In the genomic region with DNA sequence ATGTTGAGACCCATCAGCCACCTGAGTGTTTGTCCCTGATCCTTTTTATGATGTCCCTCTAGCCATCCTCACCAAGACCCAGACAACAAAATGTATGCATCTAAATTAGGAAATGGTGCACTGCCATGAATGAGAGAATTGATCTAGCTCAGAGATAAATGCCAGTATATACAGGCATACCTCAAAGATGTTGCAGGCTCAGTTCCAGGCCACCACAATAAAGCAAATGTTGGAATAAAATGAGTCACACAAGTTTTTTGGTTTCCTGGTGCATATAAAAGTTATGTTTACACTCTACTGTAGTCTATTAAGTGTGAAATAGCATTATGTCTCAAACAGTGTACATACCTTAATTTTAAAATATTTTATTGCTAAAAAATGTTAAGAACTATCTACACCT, we compare ENCODE assay signal across 20 cellular contexts.
A peak's percentile ranks its signal among the peaks of the same experiment; 100 is the strongest.
DNase-seq lines count a peak whose midpoint lies in the region; ATAC-seq and TF ChIP-seq lines count a peak whose summit lies in the region.
"Had no signal": no experiment of that assay in that cellular context is flagged by ENCODE, and none has a peak within 500 bp of the region (broad histone marks: within the 10 kb centered on the region; RNA-seq: fewer than 3 reads in every experiment).

No MANE protein-coding gene starts in this region.

- no peak for TF ChIP-seq CTCF in DND-41 (IDR thresholded peaks at IDR 0.05; ENCODE audit: borderline replicate concordance, extremely low read depth, low read length, poor library complexity, severe bottlenecking)

- H3K4me1 ChIP-seq in DND-41 (ENCODE audit: insufficient read depth, low read length) (peaks cover 23% of the 10 kb centered on the region), urinary bladder (ENCODE audit: insufficient read depth) (no peaks in the 10 kb centered on the region)
- H3K4me1 ChIP-seq: BE2C had no signal

- H3K4me2 ChIP-seq in DND-41 (ENCODE audit: insufficient read depth, low read length), result no peak overlapping the region
- H3K4me2 ChIP-seq: GM23338 had no signal

- H3K9ac ChIP-seq in DND-41 (ENCODE audit: low read depth, low read length), result no peak overlapping the region

- H3K4me3 ChIP-seq in DND-41 (ENCODE audit: low read depth in 1 of 2, low read length in 2 of 2), result no peak overlapping the region
- no peak overlapping the region for H3K4me3 ChIP-seq in urinary bladder (ENCODE audit: low read depth, low read length)
- H3K4me3 ChIP-seq: GM23338 had no signal

- H3K4me1 Mint-ChIP-seq in activated CD8-positive, alpha-beta memory T cell treated with anti-CD3 and anti-CD28 coated beads, Interleukin-2, amount 10 ng/mL, durations not matched to agents 7 days and 5 days, result peaks cover 10% of the 10 kb centered on the region
- peaks cover 17% of the 10 kb centered on the region for H3K4me1 Mint-ChIP-seq in T-helper 2 cell treated with Interferon-gamma antibody and Interleukin-4, amounts not matched to agents 5 μg/mL and 100 μg/mL, for 36 hours (ENCODE audit: low read depth)

- H3K79me2 ChIP-seq in DND-41 (ENCODE audit: insufficient read depth, low read length), result no peaks in the 10 kb centered on the region

- no peaks in the 10 kb centered on the region for H3K9me3 ChIP-seq in DND-41 (ENCODE audit: insufficient read depth, low read length, severe bottlenecking)
- H3K9me3 ChIP-seq: BE2C had no signal

- no peak overlapping the region for H3K4me3 Mint-ChIP-seq in activated CD8-positive, alpha-beta memory T cell treated with anti-CD3 and anti-CD28 coated beads, Interleukin-2, amount 10 ng/mL, durations not matched to agents 7 days and 5 days
- H3K4me3 Mint-ChIP-seq in T-helper 2 cell treated with Interferon-gamma antibody and Interleukin-4, amounts not matched to agents 5 μg/mL and 100 μg/mL, for 36 hours, result peak overlapping the region; percentile 64
- H3K4me3 Mint-ChIP-seq: GM23338 had no signal

- peak; percentile 33 for ATAC-seq in activated CD8-positive, alpha-beta memory T cell treated with anti-CD3 and anti-CD28 coated beads, Interleukin-2, amount 10 ng/mL, durations not matched to agents 7 days and 5 days
- ATAC-seq in DND-41 (ENCODE audit: insufficient read depth, low read depth) (peak; percentile 92), GM21576 (IDR thresholded peaks at IDR 0.05; ENCODE audit: unreplicated experiment) (no peak)
- ATAC-seq: GM23338 had no signal

- H3K27ac ChIP-seq in DND-41 (ENCODE audit: low read length) (no peak overlapping the region), urinary bladder (ENCODE audit: low read depth) (peak overlapping the region; percentile 67)

- H3K27ac Mint-ChIP-seq in activated CD8-positive, alpha-beta memory T cell treated with anti-CD3 and anti-CD28 coated beads, Interleukin-2, amount 10 ng/mL, durations not matched to agents 7 days and 5 days, result no peak overlapping the region
- H3K27ac Mint-ChIP-seq in T-helper 2 cell treated with Interferon-gamma antibody and Interleukin-4, amounts not matched to agents 5 μg/mL and 100 μg/mL, for 36 hours, result peak overlapping the region; percentile 66
- H3K27ac Mint-ChIP-seq: GM23338 had no signal

- no peaks in the 10 kb centered on the region for H4K20me1 ChIP-seq in DND-41 (ENCODE audit: insufficient read depth, low read length)

- H3K27me3 Mint-ChIP-seq in activated CD8-positive, alpha-beta memory T cell treated with anti-CD3 and anti-CD28 coated beads, Interleukin-2, amount 10 ng/mL, durations not matched to agents 7 days and 5 days, result peaks cover 4% of the 10 kb centered on the region
- H3K27me3 Mint-ChIP-seq in T-helper 2 cell treated with Interferon-gamma antibody and Interleukin-4, amounts not matched to agents 5 μg/mL and 100 μg/mL, for 36 hours (ENCODE audit: low read depth), result peaks cover 3% of the 10 kb centered on the region

- H2AFZ ChIP-seq in DND-41 (ENCODE audit: low read depth, low read length), result no peak overlapping the region
- H2AFZ ChIP-seq: GM23338 had no signal

- no peaks in the 10 kb centered on the region for H3K36me3 Mint-ChIP-seq in activated CD8-positive, alpha-beta memory T cell treated with anti-CD3 and anti-CD28 coated beads, Interleukin-2, amount 10 ng/mL, durations not matched to agents 7 days and 5 days
- peaks cover 1% of the 10 kb centered on the region for H3K36me3 Mint-ChIP-seq in T-helper 2 cell treated with Interferon-gamma antibody and Interleukin-4, amounts not matched to agents 5 μg/mL and 100 μg/mL, for 36 hours (ENCODE audit: low read depth)
- H3K36me3 Mint-ChIP-seq: CD4-positive, CD25-positive, alpha-beta regulatory T cell had no signal

- CTCF ChIA-PET in activated CD8-positive, alpha-beta memory T cell treated with anti-CD3 and anti-CD28 coated beads, Interleukin-2, amount 10 ng/mL, durations not matched to agents 7 days and 5 days (lab: Charles Lee), result no interaction called here

- H3K27me3 ChIP-seq in DND-41 (ENCODE audit: insufficient read depth, low read length, poor library complexity), result no peaks in the 10 kb centered on the region
- H3K27me3 ChIP-seq: BE2C had no signal

- H3K9me3 Mint-ChIP-seq in activated CD8-positive, alpha-beta memory T cell treated with anti-CD3 and anti-CD28 coated beads, Interleukin-2, amount 10 ng/mL, durations not matched to agents 7 days and 5 days (ENCODE audit: low read depth), result no peaks in the 10 kb centered on the region
- H3K9me3 Mint-ChIP-seq in T-helper 2 cell treated with Interferon-gamma antibody and Interleukin-4, amounts not matched to agents 5 μg/mL and 100 μg/mL, for 36 hours, result no peaks in the 10 kb centered on the region
- H3K9me3 Mint-ChIP-seq: GM23338 had no signal

- H3K36me3 ChIP-seq in DND-41 (ENCODE audit: insufficient read depth, low read length) (no peaks in the 10 kb centered on the region), urinary bladder (ENCODE audit: insufficient read depth) (peaks cover 2% of the 10 kb centered on the region)
- H3K36me3 ChIP-seq: BE2C had no signal

- no peak for DNase-seq in activated CD8-positive, alpha-beta memory T cell treated with anti-CD3 and anti-CD28 coated beads, Interleukin-2, amount 10 ng/mL, durations not matched to agents 7 days and 5 days
- DNase-seq in activated CD8-positive, alpha-beta memory T cell treated with anti-CD3 and anti-CD28 coated beads for 24 hours, result no peak
- DNase-seq in DND-41, result peak; percentile 43
- DNase-seq in T-helper 2 cell treated with Interferon-gamma antibody and Interleukin-4, amounts not matched to agents 5 μg/mL and 100 μg/mL, for 36 hours (ENCODE audit: low spot score), result no peak
- no peak for DNase-seq in iPS-NIHi11 (ENCODE audit: low spot score)
- DNase-seq: BE2C; Calu3; CD4-positive, CD25-positive, alpha-beta regulatory T cell; DMS53; HCEC 1CT; IMR-90; Karpas-422; NCI-H1105; NCI-H2081 treated with DMSO at 0.1 percent for 48 hours; NCI-H510A; NCI-H748 treated with DMSO at 0.1 percent for 48 hours; Right ventricle myocardium superior had no signal
